In genomic region chr16:28990375-28991040, GRCh38 we compare ENCODE assay signal across 1 cellular context.
TF ChIP-seq lines count a peak whose summit lies in the region.

No MANE protein-coding gene starts in this region.

TF ChIP-seq in HepG2, 621 proteins besides CTCF, POLR2A, EP300 and RAD21:
- TF ChIP-seq NCOA2 (CRISPR knock-in tag; IDR thresholded peaks at IDR 0.05) (no peak), ZNF784 (CRISPR knock-in tag; IDR thresholded peaks at IDR 0.05; ENCODE audit: borderline replicate concordance) (no peak), FOXO1 (CRISPR knock-in tag; IDR thresholded peaks at IDR 0.05) (no peak), GFI1 (CRISPR knock-in tag; IDR thresholded peaks at IDR 0.05; ENCODE audit: borderline replicate concordance) (no peak)
